ENCODE assay signal across 18 cellular contexts in the genomic region with DNA sequence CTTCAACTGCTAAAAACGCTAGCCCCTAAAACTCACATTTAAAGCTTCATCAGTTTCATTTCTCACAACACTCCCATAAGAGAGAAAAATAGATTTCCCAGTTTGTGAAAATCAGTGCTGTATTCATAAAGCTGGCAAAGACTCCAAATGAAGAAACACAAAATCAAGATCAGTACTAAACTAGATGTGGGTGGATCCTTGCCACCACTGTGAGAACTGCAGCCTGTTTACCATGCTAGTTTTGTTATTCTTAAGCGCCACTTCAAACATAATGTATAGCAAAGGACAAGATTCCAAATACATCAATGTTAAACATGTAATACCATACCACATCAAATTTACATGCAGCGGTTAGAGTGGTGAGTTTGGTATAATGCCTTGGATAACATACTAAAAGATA. TPM values are rescaled to one million over a fixed set of nuclear protein-coding genes. Genes with fewer than 3 reads are reported as not detected.
"Had no signal": no experiment of that assay in that cellular context is flagged by ENCODE, and none has a peak within 500 bp of the region (broad histone marks: within the 10 kb centered on the region; RNA-seq: fewer than 3 reads in every experiment).

No MANE protein-coding gene starts in this region.

- H3K27me3 ChIP-seq: heart left ventricle, left lung, testis, tibial nerve, upper lobe of right lung, vagina had no signal

- FAIRE-seq: frontal cortex, islet of Langerhans, small intestine had no signal

- H3K36me3 ChIP-seq: heart left ventricle, left lung, neutrophil, tibial nerve, upper lobe of right lung, vagina had no signal

- ATAC-seq: left lung; naive thymus-derived CD4-positive, alpha-beta T cell; right cardiac atrium; upper lobe of right lung had no signal

- H3K4me3 Mint-ChIP-seq: naive thymus-derived CD4-positive, alpha-beta T cell had no signal

- DNase-seq: effector CD8-positive, alpha-beta T cell; left lung; mesenchymal stem cell; naive thymus-derived CD4-positive, alpha-beta T cell; small intestine; stimulated activated CD4-positive, alpha-beta T cell treated with anti-CD3 and anti-CD28 coated beads, Interleukin-12 subunit alpha, Interleukin-12 subunit beta, amount 100 ng/mL, for 4 hours; stimulated activated naive CD4-positive, alpha-beta T cell; testis; upper lobe of right lung had no signal

- H3K27ac ChIP-seq: coronary artery, left lung, neutrophil, testis, tibial nerve, upper lobe of right lung, vagina had no signal

- H3K27ac Mint-ChIP-seq: naive thymus-derived CD4-positive, alpha-beta T cell had no signal

- H3K4me3 ChIP-seq: coronary artery, heart left ventricle, left lung, lung, testis, tibial nerve, upper lobe of right lung, vagina had no signal

- H3K9me3 ChIP-seq: heart left ventricle, left lung, neutrophil, testis, tibial nerve, upper lobe of right lung, vagina had no signal

- H3K4me1 ChIP-seq: left lung, testis, tibial nerve, upper lobe of right lung, vagina had no signal

RNA-seq across cellular contexts. Expression of a gene that starts 58.3 kb away (rescaled TPM):
- polyA plus RNA-seq: naive thymus-derived CD4-positive, alpha-beta T cell had no signal
